In the genomic region with DNA sequence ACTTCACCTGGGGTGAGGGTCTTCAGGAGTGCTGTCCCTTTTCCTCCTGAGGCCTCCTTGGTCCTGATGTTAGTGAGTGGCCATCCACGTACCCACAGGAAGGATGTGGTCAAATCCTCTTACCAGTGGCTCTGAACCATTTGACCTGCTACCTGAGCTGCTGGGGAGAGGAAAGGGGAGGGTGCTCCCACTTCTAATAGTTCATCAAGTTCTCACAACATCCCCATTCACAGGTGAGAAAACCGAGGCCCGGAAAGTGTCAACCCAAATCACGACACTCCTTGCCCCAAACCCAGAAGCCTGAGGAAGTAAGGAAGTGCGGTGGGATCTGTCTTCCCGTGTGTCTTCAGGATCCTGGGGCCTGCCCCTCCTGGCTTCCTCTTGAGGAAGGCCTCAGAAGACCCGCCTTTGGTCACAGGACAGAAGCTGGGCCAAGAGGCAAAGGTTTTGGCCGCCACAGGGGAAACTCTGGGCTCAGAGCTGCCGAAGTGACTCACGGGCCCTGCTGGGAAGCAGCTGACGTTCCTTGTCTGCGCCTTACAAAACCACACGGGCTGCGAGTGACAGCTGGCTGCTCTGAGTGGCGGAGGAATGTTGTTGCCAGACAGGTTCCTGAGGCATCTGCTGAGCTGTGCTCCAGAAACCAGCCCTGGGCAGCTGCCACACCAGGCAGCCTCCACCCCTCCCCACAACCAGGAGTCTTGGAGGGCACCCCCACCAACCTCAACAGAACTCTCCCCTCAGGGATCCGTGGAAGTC, we compare ENCODE assay signal across 8 cellular contexts. TPM values are rescaled to one million over a fixed set of nuclear protein-coding genes. Genes with fewer than 3 reads are reported as not detected.
DNase-seq lines count a peak whose midpoint lies in the region; ATAC-seq, FAIRE-seq and TF ChIP-seq lines count a peak whose summit lies in the region.

No MANE protein-coding gene starts in this region.

- H3K4me3 ChIP-seq in SJSA1: no peak overlapping the region
- H3K4me3 ChIP-seq in bronchial epithelial cell (ENCODE audit: low read depth, low read length): no peak overlapping the region
- H3K4me3 ChIP-seq in kidney epithelial cell (ENCODE audit: low read depth, low read length): no peak overlapping the region

- H3K9me3 ChIP-seq in SJSA1 (replicated peaks): no peaks in the 10 kb centered on the region

- FAIRE-seq in bronchial epithelial cell (lab: Jason Lieb, UNC): peak; percentile 68

- no peaks in the 10 kb centered on the region for H3K27me3 ChIP-seq in SJSA1 (replicated peaks)
- H3K27me3 ChIP-seq in bronchial epithelial cell (ENCODE audit: control insufficient read depth, insufficient read depth, low read length): no peaks in the 10 kb centered on the region
- no peaks in the 10 kb centered on the region for H3K27me3 ChIP-seq in kidney epithelial cell (ENCODE audit: control insufficient read depth, insufficient read depth, low read length)

- H3K27ac ChIP-seq in SJSA1: peak overlapping the region; percentile 65

- H3K36me3 ChIP-seq in SJSA1 (no peaks in the 10 kb centered on the region), bronchial epithelial cell (ENCODE audit: control insufficient read depth, insufficient read depth, low read length) (no peaks in the 10 kb centered on the region), kidney epithelial cell (ENCODE audit: control insufficient read depth, insufficient read depth, low read length) (no peaks in the 10 kb centered on the region)

- DNase-seq in NCI-H2029 (lab: John Stamatoyannopoulos, UW): peak; percentile 46
- DNase-seq in NCI-H2029 treated with DMSO at 0.1 percent for 48 hours (lab: John Stamatoyannopoulos, UW): no peak
- peak; percentile 69 to 88 for DNase-seq in SJSA1 (ENCODE audit: low read depth in 1 of 2, low spot score in 2 of 2)
- peak; percentile 97 for DNase-seq in bronchial epithelial cell (ENCODE audit: low read depth)
- DNase-seq in kidney epithelial cell (ENCODE audit: low read depth): peak; percentile 95
- DNase-seq in stimulated activated CD4-positive, alpha-beta T cell treated with anti-CD3 and anti-CD28 coated beads, Interleukin-1b, Interleukin-23, amount 100 ng/mL, for 48 hours: peak; percentile 48
- no peak for DNase-seq in GM19240 (ENCODE audit: insufficient read length, low spot score)

- H3K4me1 ChIP-seq in SJSA1 (replicated peaks): peaks cover 15% of the 10 kb centered on the region

- peak; percentile 41 for ATAC-seq in HG03520 (IDR thresholded peaks at IDR 0.05; ENCODE audit: unreplicated experiment)

- no peak for TF ChIP-seq CTCF in bronchial epithelial cell (IDR thresholded peaks at IDR 0.05; ENCODE audit: insufficient read depth, low read length, severe bottlenecking)
- TF ChIP-seq CTCF in kidney epithelial cell (IDR thresholded peaks at IDR 0.05; ENCODE audit: insufficient read depth, low read length, poor library complexity, severe bottlenecking): no peak

RNA-seq across cellular contexts. Expression of a gene that starts 13.9 kb away (rescaled TPM):
- 103 and 132 TPM in 2 replicates for total RNA-seq in SJSA1 (2014; rRNA removed; shearing (Covaris generic))
- total RNA-seq in bronchial epithelial cell (34.8 and 35.8 TPM in 2 replicates), kidney epithelial cell (84.9 and 94.7 TPM in 2 replicates)

Comparison
In these comparisons a context has a peak if more than half of its experiments do, and no peak if none do; other contexts are left out.
1. DNase-seq: peak in NCI-H2029 (single experiment), SJSA1 (2 of 2), bronchial epithelial cell (single experiment), kidney epithelial cell (single experiment) and stimulated activated CD4-positive, alpha-beta T cell treated with anti-CD3 and anti-CD28 coated beads, Interleukin-1b, Interleukin-23, amount 100 ng/mL, for 48 hours (single experiment); none in NCI-H2029 treated with DMSO at 0.1 percent for 48 hours (single experiment) and GM19240 (single experiment).